In the genomic region with DNA sequence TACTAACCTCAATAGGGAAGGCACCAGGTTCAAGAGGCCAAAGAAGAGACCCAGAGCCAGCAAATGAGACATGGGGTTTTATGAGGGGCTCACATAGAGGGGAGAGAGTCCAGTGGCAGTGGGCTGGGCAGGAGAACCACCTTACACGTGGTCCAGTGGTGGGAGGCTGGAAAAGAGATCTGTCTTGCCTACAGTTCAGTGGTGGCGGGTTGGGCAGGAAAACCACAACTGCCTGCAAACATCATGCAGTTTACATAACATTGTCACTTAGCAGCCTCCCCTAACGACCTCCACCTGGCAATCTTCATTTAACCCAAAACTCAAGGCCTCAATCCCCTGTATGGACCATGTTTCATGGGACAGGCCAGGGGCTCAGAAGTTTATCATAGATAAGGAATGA, we compare ENCODE assay signal across 17 cellular contexts. TPM values are rescaled to one million over a fixed set of nuclear protein-coding genes. Genes with fewer than 3 reads are reported as not detected.
DNase-seq lines count a peak whose midpoint lies in the region; ATAC-seq, FAIRE-seq and TF ChIP-seq lines count a peak whose summit lies in the region.
"Had no signal": no experiment of that assay in that cellular context is flagged by ENCODE, and none has a peak within 500 bp of the region (broad histone marks: within the 10 kb centered on the region; RNA-seq: fewer than 3 reads in every experiment).

No MANE protein-coding gene starts in this region.

- H3K27me3 ChIP-seq in BLaER1 (no peaks in the 10 kb centered on the region), HL-60 (ENCODE audit: insufficient read depth, poor library complexity, severe bottlenecking) (no peaks in the 10 kb centered on the region), GM12878 (replicated peaks in 1 of 2; ENCODE audit: control insufficient read depth in 2 of 2, insufficient read depth in 2 of 2, low read length in 1 of 2) (no peaks in the 10 kb centered on the region), SJCRH30 (no peaks in the 10 kb centered on the region), Karpas-422 (ENCODE audit: low read length) (no peaks in the 10 kb centered on the region), smooth muscle cell (ENCODE audit: low read depth) (peaks cover 14% of the 10 kb centered on the region)
- H3K27me3 ChIP-seq: colonic mucosa, upper lobe of left lung had no signal

- intact Hi-C loops in GM12878 (cut with micrococcal nuclease; ENCODE audit: unreplicated experiment) = no loop called here

- peaks cover 2% of the 10 kb centered on the region for H3K36me3 Mint-ChIP-seq in T-helper 1 cell treated with Interleukin-12 subunit alpha and Interleukin-12 subunit beta and Interleukin-4 antibody, amounts not matched to agents 30 μg/mL and 1 μg/mL, for 36 hours (ENCODE audit: low read depth)

- TF ChIP-seq CTCF in HL-60 (IDR thresholded peaks at IDR 0.05; ENCODE audit: insufficient read depth, low read length) = no peak
- TF ChIP-seq CTCF in GM12878 (IDR thresholded peaks at IDR 0.05 in 2 of 3, conservative IDR thresholded peaks at IDR 0.05 in 1 of 3; ENCODE audit: control insufficient read depth in 2 of 3, extremely low read depth in 1 of 3, insufficient read depth in 1 of 3, low read depth in 3 of 3, low read length in 3 of 3) = no peak
- TF ChIP-seq CTCF in smooth muscle cell (IDR thresholded peaks at IDR 0.05; ENCODE audit: borderline replicate concordance, insufficient read depth, poor library complexity, severe bottlenecking) = no peak

- no TSS peak for BruUV-seq in GM12878 (replicated peaks; lab: Mats Ljungman, UMichigan)

- RAD21 ChIA-PET in GM12878 (lab: Charles Lee; ENCODE audit: unreplicated experiment) = interaction anchor here (9.3 kb wide), 1 partner anchor 22 kb away, joined by 224 read pairs; no protein-coding TSS in a partner anchor

- SMC1A ChIA-PET in GM12878 (lab: Charles Lee; ENCODE audit: uncharacterized antibody, unreplicated experiment) = interaction anchor here (15.9 kb wide), 1 partner anchor 22 kb away, joined by 429 read pairs; no protein-coding TSS in a partner anchor

- no peak overlapping the region for H3K9ac ChIP-seq in BLaER1
- H3K9ac ChIP-seq in GM12878 (ENCODE audit: control insufficient read depth, insufficient read depth, low read length) = no peak overlapping the region
- no peak overlapping the region for H3K9ac ChIP-seq in Karpas-422 (ENCODE audit: low read length)
- H3K9ac ChIP-seq in smooth muscle cell (ENCODE audit: low read depth) = no peak overlapping the region

- no peak for FAIRE-seq in GM12878 (lab: Jason Lieb, UNC)
- FAIRE-seq: H54 had no signal

- H2AFZ ChIP-seq in GM12878 (ENCODE audit: control insufficient read depth, low read depth, low read length) = no peak overlapping the region
- no peak overlapping the region for H2AFZ ChIP-seq in Karpas-422 (ENCODE audit: low read length)
- H2AFZ ChIP-seq in smooth muscle cell (ENCODE audit: low read depth) = no peak overlapping the region

- no peak overlapping the region for H3K27ac ChIP-seq in BLaER1
- peak overlapping the region; percentile 90 for H3K27ac ChIP-seq in HL-60 (replicated peaks)
- peak overlapping the region; percentile 4; the same call in 1 of the 2 replicates for H3K27ac ChIP-seq in GM12878 (ENCODE audit: control insufficient read depth, insufficient read depth)
- no peak overlapping the region for H3K27ac ChIP-seq in SJCRH30
- H3K27ac ChIP-seq in Karpas-422 (ENCODE audit: low read length) = no peak overlapping the region
- no peak overlapping the region for H3K27ac ChIP-seq in smooth muscle cell (ENCODE audit: low read depth)
- H3K27ac ChIP-seq: colonic mucosa, heart right ventricle, upper lobe of left lung had no signal

- no peaks in the 10 kb centered on the region for H3F3A ChIP-seq in smooth muscle cell (ENCODE audit: low read depth)

- peak in 1 of 2 experiments; percentile 90 for DNase-seq in HL-60 (ENCODE audit: low read depth in 1 of 2, low spot score in 1 of 2)
- DNase-seq in GM12878 (ENCODE audit: low read depth, low spot score) = no peak
- no peak for DNase-seq in NCI-H1417 (lab: John Stamatoyannopoulos, UW)
- DNase-seq in SJCRH30 = no peak
- no peak for DNase-seq in Karpas-422
- no peak for DNase-seq in smooth muscle cell (lab: John Stamatoyannopoulos, UW; ENCODE audit: unreplicated experiment)
- DNase-seq: colonic mucosa, heart right ventricle, MM.1S, NCI-H2227 treated with DMSO at 0.1 percent for 48 hours, OCI-M1, retina, upper lobe of left lung had no signal

- no peak for ATAC-seq in GM12878
- ATAC-seq: heart right ventricle had no signal

- H3K9me3 ChIP-seq in BLaER1 = peaks cover 10% of the 10 kb centered on the region
- no peaks in the 10 kb centered on the region; the same call in 2 of the 3 replicates for H3K9me3 ChIP-seq in GM12878 (replicated peaks; ENCODE audit: control insufficient read depth, insufficient read depth, low read length)
- H3K9me3 ChIP-seq in SJCRH30 (replicated peaks) = no peaks in the 10 kb centered on the region
- no peaks in the 10 kb centered on the region for H3K9me3 ChIP-seq in Karpas-422 (ENCODE audit: low read length)
- no peaks in the 10 kb centered on the region for H3K9me3 ChIP-seq in smooth muscle cell (replicated peaks; ENCODE audit: low read depth)
- H3K9me3 ChIP-seq: colonic mucosa, upper lobe of left lung had no signal

- in situ Hi-C loops in GM12878 (cut with MboI) = no loop called here

- peaks cover 29% of the 10 kb centered on the region for H3K4me1 Mint-ChIP-seq in T-helper 1 cell treated with Interleukin-12 subunit alpha and Interleukin-12 subunit beta and Interleukin-4 antibody, amounts not matched to agents 30 μg/mL and 1 μg/mL, for 36 hours (ENCODE audit: low read depth)
- H3K4me1 Mint-ChIP-seq: nephron had no signal

- TF ChIP-seq EP300 in GM12878 (IDR thresholded peaks at IDR 0.05; ENCODE audit: borderline replicate concordance in 1 of 2, control insufficient read depth in 1 of 2, low read depth in 2 of 2, low read length in 2 of 2) = no peak

- H3K9me2 ChIP-seq in Karpas-422 (replicated peaks; ENCODE audit: insufficient read depth, low read length) = no peaks in the 10 kb centered on the region

- H3K4me1 ChIP-seq in BLaER1 = peaks cover 49% of the 10 kb centered on the region
- H3K4me1 ChIP-seq in GM12878 (ENCODE audit: control insufficient read depth, insufficient read depth, low read length) = peaks cover 58% of the 10 kb centered on the region
- H3K4me1 ChIP-seq in SJCRH30 = peaks cover 3% of the 10 kb centered on the region
- H3K4me1 ChIP-seq in Karpas-422 (ENCODE audit: low read length) = peaks cover 23% of the 10 kb centered on the region
- no peaks in the 10 kb centered on the region for H3K4me1 ChIP-seq in smooth muscle cell (ENCODE audit: low read depth)
- H3K4me1 ChIP-seq: colonic mucosa, upper lobe of left lung had no signal

- no peak for TF ChIP-seq POLR2A in GM12878 (IDR thresholded peaks at IDR 0.05; ENCODE audit: low read depth, low read length)

- no peak for TF ChIP-seq RAD21 in GM12878 (IDR thresholded peaks at IDR 0.05; ENCODE audit: insufficient read depth, low read depth, low read length)

- H3K36me3 ChIP-seq in BLaER1 (no peaks in the 10 kb centered on the region), GM12878 (ENCODE audit: control insufficient read depth in 2 of 2, insufficient read depth in 2 of 2, low read length in 1 of 2) (no peaks in the 10 kb centered on the region), SJCRH30 (no peaks in the 10 kb centered on the region), Karpas-422 (ENCODE audit: insufficient read depth, low read length) (no peaks in the 10 kb centered on the region), smooth muscle cell (ENCODE audit: low read depth) (no peaks in the 10 kb centered on the region)
- H3K36me3 ChIP-seq: colonic mucosa, heart right ventricle, upper lobe of left lung had no signal

- POLR2A ChIA-PET in GM12878 (lab: Charles Lee) = interaction anchor here (0.7 kb wide), 1 partner anchor 18 kb away, joined by 3 read pairs; no protein-coding TSS in a partner anchor

- CTCF ChIA-PET in GM12878 (lab: Yijun Ruan, JAX) = no interaction called here

- H3K4me2 ChIP-seq in BLaER1 (peak overlapping the region; percentile 63), GM12878 (ENCODE audit: control insufficient read depth, insufficient read depth) (0 out of 2 replicates have a peak overlapping the region, but pooled peaks have one; percentile 7), Karpas-422 (ENCODE audit: low read depth, low read length, poor library complexity, severe bottlenecking) (no peak overlapping the region), smooth muscle cell (no peak overlapping the region)

- H3K9me3 Mint-ChIP-seq in T-helper 1 cell treated with Interleukin-12 subunit alpha and Interleukin-12 subunit beta and Interleukin-4 antibody, amounts not matched to agents 30 μg/mL and 1 μg/mL, for 36 hours = peaks cover 3% of the 10 kb centered on the region
- H3K9me3 Mint-ChIP-seq: nephron had no signal

- H3K27me3 Mint-ChIP-seq in T-helper 1 cell treated with Interleukin-12 subunit alpha and Interleukin-12 subunit beta and Interleukin-4 antibody, amounts not matched to agents 30 μg/mL and 1 μg/mL, for 36 hours (ENCODE audit: low read depth) = peaks cover 20% of the 10 kb centered on the region

- peak overlapping the region; percentile 6 for H3K27ac Mint-ChIP-seq in T-helper 1 cell treated with Interleukin-12 subunit alpha and Interleukin-12 subunit beta and Interleukin-4 antibody, amounts not matched to agents 30 μg/mL and 1 μg/mL, for 36 hours
- H3K27ac Mint-ChIP-seq: nephron had no signal

- no peak overlapping the region for H3K4me3 Mint-ChIP-seq in T-helper 1 cell treated with Interleukin-12 subunit alpha and Interleukin-12 subunit beta and Interleukin-4 antibody, amounts not matched to agents 30 μg/mL and 1 μg/mL, for 36 hours
- H3K4me3 Mint-ChIP-seq: nephron had no signal

- 13% methylated on average over 3 of the region's 3 CpGs for WGBS in GM12878 (ENCODE audit: insufficient coverage, insufficient replicate concordance, low lambda C conversion rate, missing lambda C conversion rate)
- WGBS in smooth muscle cell (ENCODE audit: low lambda C conversion rate) = 89% methylated on average over 3 of the region's 3 CpGs

- H3K4me3 ChIP-seq in BLaER1 = no peak overlapping the region
- H3K4me3 ChIP-seq in HL-60 (replicated peaks; ENCODE audit: insufficient read depth, low read length) = no peak overlapping the region
- H3K4me3 ChIP-seq in GM12878 = no peak overlapping the region
- no peak overlapping the region for H3K4me3 ChIP-seq in SJCRH30
- no peak overlapping the region for H3K4me3 ChIP-seq in Karpas-422 (ENCODE audit: low read length)
- no peak overlapping the region for H3K4me3 ChIP-seq in smooth muscle cell
- H3K4me3 ChIP-seq: colonic mucosa, heart right ventricle, upper lobe of left lung had no signal

- no peaks in the 10 kb centered on the region for H4K20me1 ChIP-seq in BLaER1
- no peaks in the 10 kb centered on the region for H4K20me1 ChIP-seq in GM12878 (ENCODE audit: control insufficient read depth, insufficient read depth)
- H4K20me1 ChIP-seq in Karpas-422 (ENCODE audit: insufficient read depth, low read depth, low read length) = no peaks in the 10 kb centered on the region
- no peaks in the 10 kb centered on the region for H4K20me1 ChIP-seq in smooth muscle cell (ENCODE audit: low read depth)

- H3K79me2 ChIP-seq in GM12878 (ENCODE audit: control insufficient read depth, insufficient read depth, low read length) (no peaks in the 10 kb centered on the region), Karpas-422 (ENCODE audit: low read length) (no peaks in the 10 kb centered on the region), smooth muscle cell (ENCODE audit: low read depth) (no peaks in the 10 kb centered on the region)

RNA-seq across cellular contexts. Expression of a gene that starts 29.1 kb away (rescaled TPM):
- total RNA-seq in GM12878 (2013; cell fraction: nucleolus; rRNA removed) = 9.3 and 10.6 TPM in 2 replicates
- total RNA-seq in GM12878 (2014; rRNA removed) = 4.1 and 4.8 TPM in 2 replicates
- total RNA-seq in GM12878 (2014; rRNA removed; fragmentation: Illumina TruSeq; extraction: Trizol) = 2.4 and 2.5 TPM in 2 replicates
- 1.7 and 2.1 TPM in 2 replicates for total RNA-seq in GM12878 (2021)
- polyA plus RNA-seq in GM12878 (2011; ENCODE audit: low read depth) = 3.1 TPM
- 5.8 and 6.0 TPM in 2 replicates for polyA plus RNA-seq in GM12878 (2011; rRNA removed)
- 2.4 and 4.3 TPM in 2 replicates for polyA plus RNA-seq in GM12878 (2011; cell fraction: cytosol; rRNA removed)
- polyA plus RNA-seq in GM12878 (2011; cell fraction: nucleus; rRNA removed) = 16.6 and 23.7 TPM in 2 replicates
- polyA plus RNA-seq in GM12878 (2012) = 3.0 and 3.3 TPM in 2 replicates
- polyA plus RNA-seq in GM12878 (2014; fragmentation: Illumina TruSeq; extraction: Trizol) = 2.5 and 4.5 TPM in 2 replicates
- polyA plus RNA-seq in GM12878 (2014; fragmentation: Nextera tagmentation; extraction: Ambion mirVana) = 1 to 10 TPM; 1.4 to 2.8 TPM
- polyA plus RNA-seq in GM12878 (2014; rRNA removed) = 3.5 and 5.3 TPM in 2 replicates
- 1 to 10 TPM; 1.1 to 1.6 TPM for polyA plus RNA-seq in GM12878 (2016; fragmentation: Nextera tagmentation; extraction: Ambion mirVana)
- 2.9 and 5.3 TPM in 2 replicates for polyA minus RNA-seq in GM12878 (2011; rRNA and poly(A)+ RNA removed)
- 1.2 TPM in 1 of 2 replicates, not detected in the other for polyA minus RNA-seq in GM12878 (2011; cell fraction: cytosol; rRNA and poly(A)+ RNA removed)
- polyA minus RNA-seq in GM12878 (2011; cell fraction: nucleus; rRNA and poly(A)+ RNA removed) = 6.6 and 10.3 TPM in 2 replicates
- total RNA-seq in SJCRH30 (2014; rRNA removed; shearing (Covaris generic)) = 0.56 and 0.87 TPM in 2 replicates
- 12.2 and 18.4 TPM in 2 replicates for total RNA-seq in Karpas-422 (2014; rRNA removed; shearing (Covaris generic); ENCODE audit: low replicate concordance)
- total RNA-seq in smooth muscle cell = 5.5 and 9.2 TPM in 2 replicates
- 6.6 and 13.5 TPM in 2 replicates for polyA plus RNA-seq in smooth muscle cell

RNA-seq across cellular contexts. Expression of a gene that starts 52.0 kb away (rescaled TPM):
- 33.7 and 36.8 TPM in 2 replicates for total RNA-seq in GM12878 (2013; cell fraction: nucleolus; rRNA removed)
- total RNA-seq in GM12878 (2014; rRNA removed) = 20.4 and 21.1 TPM in 2 replicates
- 14.8 and 15.0 TPM in 2 replicates for total RNA-seq in GM12878 (2014; rRNA removed; fragmentation: Illumina TruSeq; extraction: Trizol)
- 11.5 and 12.3 TPM in 2 replicates for total RNA-seq in GM12878 (2021)
- 4.2 TPM for polyA plus RNA-seq in GM12878 (2011; ENCODE audit: low read depth)
- polyA plus RNA-seq in GM12878 (2011; rRNA removed) = 23.4 and 25.0 TPM in 2 replicates
- 17.0 and 18.7 TPM in 2 replicates for polyA plus RNA-seq in GM12878 (2011; cell fraction: cytosol; rRNA removed)
- polyA plus RNA-seq in GM12878 (2011; cell fraction: nucleus; rRNA removed) = 16.5 and 17.4 TPM in 2 replicates
- 5.6 and 6.4 TPM in 2 replicates for polyA plus RNA-seq in GM12878 (2012)
- 14.3 and 16.5 TPM in 2 replicates for polyA plus RNA-seq in GM12878 (2014; fragmentation: Illumina TruSeq; extraction: Trizol)
- 10 to 100 TPM in 1 of 2 experiments, 1 to 10 TPM in 1; 6.9 to 11.3 TPM for polyA plus RNA-seq in GM12878 (2014; fragmentation: Nextera tagmentation; extraction: Ambion mirVana)
- polyA plus RNA-seq in GM12878 (2014; rRNA removed) = 14.1 and 14.7 TPM in 2 replicates
- polyA plus RNA-seq in GM12878 (2016; fragmentation: Nextera tagmentation; extraction: Ambion mirVana) = 10 to 100 TPM; 15.8 to 18.0 TPM
- polyA minus RNA-seq in GM12878 (2011; rRNA and poly(A)+ RNA removed) = 28.0 and 35.4 TPM in 2 replicates
- 9.1 and 11.5 TPM in 2 replicates for polyA minus RNA-seq in GM12878 (2011; cell fraction: cytosol; rRNA and poly(A)+ RNA removed)
- 15.6 and 18.5 TPM in 2 replicates for polyA minus RNA-seq in GM12878 (2011; cell fraction: nucleus; rRNA and poly(A)+ RNA removed)
- total RNA-seq in SJCRH30 (2014; rRNA removed; shearing (Covaris generic)) = 19.1 and 19.3 TPM in 2 replicates
- total RNA-seq in Karpas-422 (2014; rRNA removed; shearing (Covaris generic); ENCODE audit: low replicate concordance) = 20.6 and 38.7 TPM in 2 replicates
- 12.2 and 15.2 TPM in 2 replicates for total RNA-seq in smooth muscle cell
- polyA plus RNA-seq in smooth muscle cell = 15.5 and 19.5 TPM in 2 replicates

RNA-seq across cellular contexts. Expression of a gene that starts 55.4 kb away (rescaled TPM):
- 51.5 and 52.8 TPM in 2 replicates for total RNA-seq in GM12878 (2013; cell fraction: nucleolus; rRNA removed)
- total RNA-seq in GM12878 (2014; rRNA removed) = 57.9 and 62.9 TPM in 2 replicates
- total RNA-seq in GM12878 (2014; rRNA removed; fragmentation: Illumina TruSeq; extraction: Trizol) = 52.7 and 57.7 TPM in 2 replicates
- 44.1 and 45.1 TPM in 2 replicates for total RNA-seq in GM12878 (2021)
- polyA plus RNA-seq in GM12878 (2011; ENCODE audit: low read depth) = 32.4 TPM
- polyA plus RNA-seq in GM12878 (2011; rRNA removed) = 43.3 and 56.9 TPM in 2 replicates
- polyA plus RNA-seq in GM12878 (2011; cell fraction: cytosol; rRNA removed) = 15.0 and 15.3 TPM in 2 replicates
- 39.4 and 58.9 TPM in 2 replicates for polyA plus RNA-seq in GM12878 (2011; cell fraction: nucleus; rRNA removed)
- 41.7 and 54.8 TPM in 2 replicates for polyA plus RNA-seq in GM12878 (2012)
- 65.0 and 67.8 TPM in 2 replicates for polyA plus RNA-seq in GM12878 (2014; fragmentation: Illumina TruSeq; extraction: Trizol)
- polyA plus RNA-seq in GM12878 (2014; fragmentation: Nextera tagmentation; extraction: Ambion mirVana) = 10 to 100 TPM; 16.2 to 26.4 TPM
- polyA plus RNA-seq in GM12878 (2014; rRNA removed) = 59.4 and 61.5 TPM in 2 replicates
- polyA plus RNA-seq in GM12878 (2016; fragmentation: Nextera tagmentation; extraction: Ambion mirVana) = 100 to 1,000 TPM; 130 to 135 TPM
- 10.8 and 16.1 TPM in 2 replicates for polyA minus RNA-seq in GM12878 (2011; rRNA and poly(A)+ RNA removed)
- polyA minus RNA-seq in GM12878 (2011; cell fraction: cytosol; rRNA and poly(A)+ RNA removed) = 13.3 and 16.3 TPM in 2 replicates
- polyA minus RNA-seq in GM12878 (2011; cell fraction: nucleus; rRNA and poly(A)+ RNA removed) = 20.3 and 33.4 TPM in 2 replicates
- 79.4 and 80.1 TPM in 2 replicates for total RNA-seq in SJCRH30 (2014; rRNA removed; shearing (Covaris generic))
- total RNA-seq in Karpas-422 (2014; rRNA removed; shearing (Covaris generic); ENCODE audit: low replicate concordance) = 103 and 127 TPM in 2 replicates
- 103 and 115 TPM in 2 replicates for total RNA-seq in smooth muscle cell
- polyA plus RNA-seq in smooth muscle cell = 136 and 138 TPM in 2 replicates

Comparison
In these comparisons a context has a peak if more than half of its experiments do, and no peak if none do; other contexts are left out.
1. H3K27ac ChIP-seq: peak in HL-60 (single experiment) and GM12878 (single experiment); none in BLaER1 (single experiment), SJCRH30 (single experiment), Karpas-422 (single experiment) and smooth muscle cell (single experiment).
2. H3K4me2 ChIP-seq: peak in BLaER1 (single experiment) and GM12878 (single experiment); none in Karpas-422 (single experiment) and smooth muscle cell (single experiment).